21 cellular contexts compared by ENCODE assay signal in the genomic region with DNA sequence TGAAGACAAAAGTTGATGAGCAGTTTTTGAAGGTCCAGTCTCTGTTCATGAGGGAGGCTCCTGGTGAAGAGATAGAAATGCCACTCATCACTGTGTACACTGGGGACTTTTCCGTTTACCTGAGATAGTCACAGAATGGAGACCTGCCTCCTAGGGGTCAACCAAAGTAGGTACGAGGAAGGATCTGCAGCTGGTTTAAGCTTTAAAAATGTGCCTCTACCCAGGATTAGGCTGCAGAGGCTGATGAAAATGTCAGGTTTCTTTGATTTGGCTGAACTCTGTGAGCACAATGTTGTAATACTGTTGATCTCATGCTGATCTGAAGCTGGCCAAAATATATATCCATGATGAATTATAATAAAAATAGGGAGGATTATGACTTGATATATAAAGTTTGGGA.
"Had no signal": no experiment of that assay in that cellular context is flagged by ENCODE, and none has a peak within 500 bp of the region (broad histone marks: within the 10 kb centered on the region; RNA-seq: fewer than 3 reads in every experiment).

No MANE protein-coding gene starts in this region.

- H3K36me3 Mint-ChIP-seq: naive B cell had no signal

- H3K27me3 Mint-ChIP-seq: activated B cell treated with CpG ODN at 0.5 μM for 24 hours; activated CD4-positive, alpha-beta T cell treated with anti-CD3 and anti-CD28 coated beads for 36 hours; activated T-cell treated with anti-CD3 and anti-CD28 coated beads, Interleukin-2, amount 50 U/mL, for 24 hours; activated T-helper 17 cell treated with anti-CD3 and anti-CD28 coated beads, Interleukin-2, amount 50 U/mL, for 72 hours; effector memory CD8-positive, alpha-beta T cell; naive B cell had no signal

- H3K4me1 Mint-ChIP-seq: activated B cell treated with CpG ODN at 0.5 μM for 24 hours; activated CD4-positive, alpha-beta T cell treated with anti-CD3 and anti-CD28 coated beads for 36 hours; activated T-helper 17 cell treated with anti-CD3 and anti-CD28 coated beads, Interleukin-2, amount 50 U/mL, for 72 hours; naive B cell had no signal

- DNase-seq: activated B cell treated with CpG ODN at 0.5 μM for 24 hours; activated CD4-positive, alpha-beta T cell treated with anti-CD3 and anti-CD28 coated beads for 36 hours; activated CD4-positive, alpha-beta T cell treated with anti-CD3 and anti-CD28 coated beads, Interleukin-2, amount 50 U/mL, for 4 hours; activated CD8-positive, alpha-beta memory T cell treated with anti-CD3 and anti-CD28 coated beads for 24 hours; activated CD8-positive, alpha-beta memory T cell treated with anti-CD3 and anti-CD28 coated beads, Interleukin-2, amount 50 U/mL, for 4 hours; activated T-cell treated with anti-CD3 and anti-CD28 coated beads, Interleukin-2, amount 50 U/mL, for 24 hours; colonic mucosa; dorsolateral prefrontal cortex; effector memory CD8-positive, alpha-beta T cell; heart right ventricle; kidney; lower lobe of right lung; naive B cell; spleen; stimulated activated CD4-positive, alpha-beta T cell treated with anti-CD3 and anti-CD28 coated beads, Interleukin-4, amount 100 ng/mL, for 24 hours; stimulated activated naive CD4-positive, alpha-beta T cell treated with Interleukin-2 at 50 U/mL for 16 hours; T-helper 1 cell; upper lobe of left lung had no signal

- H3K4me3 Mint-ChIP-seq: activated B cell treated with CpG ODN at 0.5 μM for 24 hours; activated CD4-positive, alpha-beta T cell treated with anti-CD3 and anti-CD28 coated beads for 36 hours; activated T-cell treated with anti-CD3 and anti-CD28 coated beads, Interleukin-2, amount 50 U/mL, for 24 hours; activated T-helper 17 cell treated with anti-CD3 and anti-CD28 coated beads, Interleukin-2, amount 50 U/mL, for 72 hours; effector memory CD8-positive, alpha-beta T cell; naive B cell; neural crest cell had no signal

- H3K9me3 Mint-ChIP-seq: activated T-cell treated with anti-CD3 and anti-CD28 coated beads, Interleukin-2, amount 50 U/mL, for 24 hours; activated T-helper 17 cell treated with anti-CD3 and anti-CD28 coated beads, Interleukin-2, amount 50 U/mL, for 72 hours; effector memory CD8-positive, alpha-beta T cell had no signal

- ATAC-seq: activated CD4-positive, alpha-beta T cell treated with anti-CD3 and anti-CD28 coated beads for 36 hours; activated naive CD4-positive, alpha-beta T cell treated with anti-CD3 and anti-CD28 coated beads, Interleukin-2, amount 50 U/mL, for 72 hours; activated T-helper 17 cell treated with anti-CD3 and anti-CD28 coated beads, Interleukin-2, amount 50 U/mL, for 72 hours; effector memory CD8-positive, alpha-beta T cell; lower lobe of right lung had no signal

- H3K27ac Mint-ChIP-seq: activated B cell treated with CpG ODN at 0.5 μM for 24 hours; activated CD4-positive, alpha-beta T cell treated with anti-CD3 and anti-CD28 coated beads for 36 hours; activated naive CD4-positive, alpha-beta T cell treated with anti-CD3 and anti-CD28 coated beads, Interleukin-2, amount 50 U/mL, for 72 hours; activated T-cell treated with anti-CD3 and anti-CD28 coated beads, Interleukin-2, amount 50 U/mL, for 24 hours; activated T-helper 17 cell treated with anti-CD3 and anti-CD28 coated beads, Interleukin-2, amount 50 U/mL, for 72 hours; effector memory CD8-positive, alpha-beta T cell; naive B cell had no signal
